ENCODE assay signal across 11 cellular contexts in the genomic region with DNA sequence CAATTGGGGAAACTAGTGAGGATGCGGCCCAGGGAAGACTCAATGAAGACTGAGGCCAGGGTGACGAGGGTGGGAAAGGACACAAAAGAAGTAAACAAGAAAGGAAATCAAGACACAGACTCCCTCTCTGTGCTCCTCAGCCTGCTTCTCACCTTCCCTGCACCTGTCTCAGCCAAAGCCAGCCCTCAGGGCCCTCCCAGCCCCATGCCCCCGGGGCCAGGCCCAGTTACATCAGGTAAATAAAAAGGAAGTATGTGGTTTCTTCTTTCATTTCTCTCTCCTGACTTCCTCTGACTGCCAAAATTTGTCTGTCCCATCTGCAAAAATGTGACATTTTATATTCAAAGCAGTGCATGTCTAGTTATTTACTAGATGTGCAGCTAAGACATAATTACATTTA.
DNase-seq lines count a peak whose midpoint lies in the region; ATAC-seq and TF ChIP-seq lines count a peak whose summit lies in the region.
"Had no signal": no experiment of that assay in that cellular context is flagged by ENCODE, and none has a peak within 500 bp of the region (broad histone marks: within the 10 kb centered on the region; RNA-seq: fewer than 3 reads in every experiment).

No MANE protein-coding gene starts in this region.

- H3K36me3 ChIP-seq in DOHH2 (ENCODE audit: control insufficient read depth, low read length) (no peaks in the 10 kb centered on the region), KMS-11 (ENCODE audit: insufficient read depth) (no peaks in the 10 kb centered on the region), vagina (no peaks in the 10 kb centered on the region)
- H3K36me3 ChIP-seq: HAP-1 had no signal

- H3K27ac ChIP-seq in DOHH2 (ENCODE audit: low read depth, low read length), result peak overlapping the region; percentile 66
- H3K27ac ChIP-seq in KMS-11, result peak overlapping the region; percentile 71
- H3K27ac ChIP-seq in vagina, result no peak overlapping the region

- peak overlapping the region; percentile 53 for H2AFZ ChIP-seq in KMS-11 (ENCODE audit: low read depth)

- no peak for DNase-seq in central memory CD8-positive, alpha-beta T cell (ENCODE audit: low spot score in 2 of 2)
- DNase-seq in vagina (ENCODE audit: extremely low spot score in 2 of 2) (no peak), middle frontal gyrus (ENCODE audit: extremely low spot score, low spot score) (no peak), HUDEP-2 (lab: John Stamatoyannopoulos, UW; ENCODE audit: unreplicated experiment in 76 of 76) (no peak), G401 (ENCODE audit: low spot score) (no peak)
- DNase-seq: NCI-H226 had no signal

- in situ Hi-C loops in G401 (cut with HindIII; ENCODE audit: low sequenced_read_pairs), result no loop called here

- no peaks in the 10 kb centered on the region for H3K9me3 Mint-ChIP-seq in central memory CD8-positive, alpha-beta T cell
- H3K9me3 Mint-ChIP-seq: CD8-positive, alpha-beta memory T cell had no signal

- peaks cover 15% of the 10 kb centered on the region for H3K4me1 Mint-ChIP-seq in central memory CD8-positive, alpha-beta T cell

- H3K9me3 ChIP-seq in DOHH2 (ENCODE audit: control insufficient read depth, insufficient read depth, low read length) (no peaks in the 10 kb centered on the region), vagina (no peaks in the 10 kb centered on the region)
- H3K9me3 ChIP-seq: HAP-1 had no signal

- peak overlapping the region; percentile 1; the same call in 1 of the 2 replicates for H3K9ac ChIP-seq in KMS-11

- ATAC-seq in GM19452 (IDR thresholded peaks at IDR 0.05; ENCODE audit: unreplicated experiment), result peak; percentile 40
- ATAC-seq in central memory CD8-positive, alpha-beta T cell (replicated peaks; ENCODE audit: extremely low read depth, poor library complexity, severe bottlenecking), result no peak

- peak overlapping the region; percentile 4 for H3K27ac Mint-ChIP-seq in central memory CD8-positive, alpha-beta T cell (ENCODE audit: low read depth)

- H3K9me2 ChIP-seq in DOHH2 (replicated peaks; ENCODE audit: control insufficient read depth, low read length), result no peaks in the 10 kb centered on the region

- H4K20me1 ChIP-seq in DOHH2 (ENCODE audit: control insufficient read depth, insufficient read depth, low read depth, low read length) (no peaks in the 10 kb centered on the region), KMS-11 (ENCODE audit: insufficient read depth) (no peaks in the 10 kb centered on the region)

- intact Hi-C loops in vagina (cut with DNase I), result no loop called here

- H3K4me2 ChIP-seq in DOHH2 (ENCODE audit: low read length) (peak overlapping the region; percentile 65), KMS-11 (peak overlapping the region; percentile 55)

- H3F3A ChIP-seq in DOHH2 (ENCODE audit: control insufficient read depth, insufficient read depth), result peaks cover 11% of the 10 kb centered on the region

- H3K27me3 Mint-ChIP-seq in central memory CD8-positive, alpha-beta T cell, result no peaks in the 10 kb centered on the region

- TF ChIP-seq CTCF in DOHH2 (IDR thresholded peaks at IDR 0.05; ENCODE audit: low read depth, low read length, poor library complexity, severe bottlenecking) (no peak), KMS-11 (conservative IDR thresholded peaks at IDR 0.05; ENCODE audit: low read depth, low read length) (no peak), vagina (IDR thresholded peaks at IDR 0.05) (no peak)

- H3K4me3 ChIP-seq in DOHH2 (ENCODE audit: low read length) (peak overlapping the region; percentile 46), KMS-11 (IDR thresholded peaks at IDR 0.05; ENCODE audit: insufficient read depth, low read depth, low read length) (no peak overlapping the region), vagina (no peak overlapping the region)
- H3K4me3 ChIP-seq: HAP-1 had no signal

- peaks cover 16% of the 10 kb centered on the region for H3K27me3 ChIP-seq in DOHH2 (ENCODE audit: control insufficient read depth, low read length)
- H3K27me3 ChIP-seq in KMS-11 (ENCODE audit: insufficient read depth, low read depth), result no peaks in the 10 kb centered on the region
- no peaks in the 10 kb centered on the region for H3K27me3 ChIP-seq in vagina

- H3K4me3 Mint-ChIP-seq in central memory CD8-positive, alpha-beta T cell, result no peak overlapping the region

- H3K36me3 Mint-ChIP-seq in central memory CD8-positive, alpha-beta T cell (ENCODE audit: insufficient read depth), result no peaks in the 10 kb centered on the region
- H3K36me3 Mint-ChIP-seq: CD8-positive, alpha-beta memory T cell had no signal

- TF ChIP-seq POLR2A in vagina (IDR thresholded peaks at IDR 0.05), result no peak

- H3K79me2 ChIP-seq in DOHH2 (ENCODE audit: control insufficient read depth, low read length) (no peaks in the 10 kb centered on the region), KMS-11 (ENCODE audit: insufficient read depth, low read depth) (no peaks in the 10 kb centered on the region)

- H3K4me1 ChIP-seq in DOHH2 (ENCODE audit: control insufficient read depth, low read length) (peaks cover 27% of the 10 kb centered on the region), KMS-11 (ENCODE audit: low read depth, poor library complexity, severe bottlenecking) (peaks cover 42% of the 10 kb centered on the region), vagina (peaks cover 16% of the 10 kb centered on the region)
